7 cellular contexts compared by ENCODE assay signal in genomic region chr4:78951862-78952472, GRCh38. TPM values are rescaled to one million over a fixed set of nuclear protein-coding genes. Genes with fewer than 3 reads are reported as not detected.
A peak's percentile ranks its signal among the peaks of the same experiment; 100 is the strongest.
DNase-seq lines count a peak whose midpoint lies in the region; ATAC-seq, FAIRE-seq and TF ChIP-seq lines count a peak whose summit lies in the region.

No MANE protein-coding gene starts in this region.

- no peak for TF ChIP-seq POLR2A in thyroid gland (IDR thresholded peaks at IDR 0.05)

- H3K9me1 ChIP-seq in keratinocyte (ENCODE audit: control insufficient read depth, extremely low read depth, insufficient read depth, low read length): no peaks in the 10 kb centered on the region

- H3K4me3 ChIP-seq in PC-9: no peak overlapping the region
- no peak overlapping the region for H3K4me3 ChIP-seq in keratinocyte (ENCODE audit: control insufficient read depth in 2 of 3, extremely low read depth in 1 of 3, insufficient read depth in 2 of 3, low read depth in 1 of 3, low read length in 3 of 3)
- H3K4me3 ChIP-seq in thyroid gland (replicated peaks in 1 of 3): no peak overlapping the region

- CTCF ChIA-PET in PC-9 (lab: Charles Lee): no interaction called here

- peak; percentile 91 for FAIRE-seq in keratinocyte (lab: Jason Lieb, UNC)

- H3K4me1 ChIP-seq in PC-9 (replicated peaks; ENCODE audit: insufficient read depth): no peaks in the 10 kb centered on the region
- H3K4me1 ChIP-seq in keratinocyte (ENCODE audit: control insufficient read depth, extremely low read depth, insufficient read depth, low read length): no peaks in the 10 kb centered on the region
- H3K4me1 ChIP-seq in thyroid gland: no peaks in the 10 kb centered on the region

- H2AFZ ChIP-seq in PC-9 (no peak overlapping the region), keratinocyte (ENCODE audit: control insufficient read depth, low read length) (no peak overlapping the region)

- 58 to 67% methylated on average over 3 of the region's 3 CpGs for WGBS in thyroid gland, 2 donors

- dilution Hi-C loops in keratinocyte (cut with MboI; ENCODE audit: extremely low pct_ligation_motif_present, low sequenced_read_pairs): no loop called here

- intact Hi-C loops in PC-9 (cut with micrococcal nuclease; ENCODE audit: unreplicated experiment) (loop anchor here (5.0 kb wide), 3 partner anchors 625 to 1385 kb away; partner anchors contain the start of gene CFAP299), thyroid gland (cut with DNase I) (loop anchor here (10.0 kb wide), 1 partner anchor 1263 kb away; no protein-coding TSS in a partner anchor)

- H3K9me3 ChIP-seq in PC-9 (ENCODE audit: insufficient read depth, low read depth) (no peaks in the 10 kb centered on the region), keratinocyte (ENCODE audit: control insufficient read depth, low read depth, low read length) (no peaks in the 10 kb centered on the region), thyroid gland (no peaks in the 10 kb centered on the region)

- no peaks in the 10 kb centered on the region for H3K27me3 ChIP-seq in PC-9 (ENCODE audit: insufficient read depth, low read depth)
- H3K27me3 ChIP-seq in keratinocyte (ENCODE audit: control insufficient read depth, extremely low read depth, insufficient read depth, low read length): no peaks in the 10 kb centered on the region
- H3K27me3 ChIP-seq in thyroid gland: no peaks in the 10 kb centered on the region

- TF ChIP-seq CTCF in PC-9 (conservative IDR thresholded peaks at IDR 0.05) (peak; percentile 77), keratinocyte (optimal IDR thresholded peaks at IDR 0.05 in 1 of 3, IDR thresholded peaks at IDR 0.05 in 1 of 3, conservative IDR thresholded peaks at IDR 0.05 in 1 of 3; ENCODE audit: extremely low read depth in 1 of 3, insufficient read depth in 2 of 3, low read length in 3 of 3) (peak; percentile 37 to 68 (median 67)), thyroid gland (IDR thresholded peaks at IDR 0.05) (peak; percentile 55 to 69 (median 64))

- no TSS peak for BruUV-seq in PC-9 (replicated peaks; lab: Mats Ljungman, UMichigan)

- H4K20me1 ChIP-seq in PC-9 (ENCODE audit: insufficient read depth): no peaks in the 10 kb centered on the region
- H4K20me1 ChIP-seq in keratinocyte (ENCODE audit: control insufficient read depth, extremely low read depth, insufficient read depth, low read length): no peaks in the 10 kb centered on the region

- H3K27ac ChIP-seq in PC-9: no peak overlapping the region
- H3K27ac ChIP-seq in keratinocyte (ENCODE audit: control insufficient read depth, insufficient read depth, low read length): no peak overlapping the region
- H3K27ac ChIP-seq in thyroid gland: no peak overlapping the region

- no peaks in the 10 kb centered on the region for H3K36me3 ChIP-seq in PC-9 (ENCODE audit: low read depth)
- no peaks in the 10 kb centered on the region for H3K36me3 ChIP-seq in keratinocyte (ENCODE audit: control insufficient read depth in 2 of 2, extremely low read depth in 1 of 2, insufficient read depth in 2 of 2, low read length in 2 of 2)
- H3K36me3 ChIP-seq in thyroid gland: no peaks in the 10 kb centered on the region

- in situ Hi-C loops in T47D (cut with HindIII; ENCODE audit: low pct_unique_long_range_greater_than_20kb, low sequenced_read_pairs): no loop called here

- H3K4me2 ChIP-seq in PC-9: no peak overlapping the region
- no peak overlapping the region for H3K4me2 ChIP-seq in keratinocyte (ENCODE audit: control insufficient read depth, extremely low read depth, insufficient read depth, low read depth, low read length)

- POLR2A ChIA-PET in PC-9 (lab: Charles Lee; ENCODE audit: unreplicated experiment): interaction anchor here (0.5 kb wide), 1 partner anchor 13 kb away, joined by 3 read pairs; no protein-coding TSS in a partner anchor

- DNase-seq in EH (ENCODE audit: low read depth): peak; percentile 56
- no peak for DNase-seq in PC-9
- peak; percentile 8 to 64 for DNase-seq in T47D (ENCODE audit: low read depth in 1 of 2, low spot score in 1 of 2)
- DNase-seq in keratinocyte (ENCODE audit: low read depth, low spot score): no peak
- DNase-seq in thyroid gland: peak in 1 of 2 donors; percentile 16

- no peaks in the 10 kb centered on the region for H3K9me2 ChIP-seq in PC-9 (ENCODE audit: insufficient read depth)

- no peak overlapping the region for H3K9ac ChIP-seq in keratinocyte (ENCODE audit: control insufficient read depth, extremely low read depth, insufficient read depth, low read length)

- H3F3A ChIP-seq in PC-9 (ENCODE audit: insufficient read depth, low read depth): no peaks in the 10 kb centered on the region

- ATAC-seq in GM19438 (IDR thresholded peaks at IDR 0.05; ENCODE audit: low read depth, unreplicated experiment) (peak; percentile 73), HG03521 (IDR thresholded peaks at IDR 0.05; ENCODE audit: unreplicated experiment) (peak; percentile 69)

- H3K79me2 ChIP-seq in PC-9 (ENCODE audit: low read depth) (no peaks in the 10 kb centered on the region), keratinocyte (ENCODE audit: control insufficient read depth, insufficient read depth, low read length) (no peaks in the 10 kb centered on the region)

RNA-seq across cellular contexts. Expression of gene PAQR3, which starts 12.7 kb away (rescaled TPM):
- total RNA-seq in PC-9 (2021) (7.9 and 11.0 TPM in 2 replicates), thyroid gland (10 to 100 TPM; 12.5 to 18.8 (median 15.2) TPM)
- 18.5 to 31.0 TPM (median 23.4 TPM) in 3 replicates for polyA plus RNA-seq in keratinocyte
- 4.6 TPM for polyA plus RNA-seq in keratinocyte (2011; ENCODE audit: low read depth)
- 13.3 and 32.7 TPM in 2 replicates for polyA plus RNA-seq in keratinocyte (2011; cell fraction: cytosol; rRNA removed)
- 21.2 and 22.3 TPM in 2 replicates for polyA plus RNA-seq in keratinocyte (2011; cell fraction: nucleus; rRNA removed)
- 11.8 and 17.2 TPM in 2 replicates for polyA plus RNA-seq in keratinocyte (2012; ENCODE audit: low replicate concordance)
- 12.4 to 49.2 TPM (median 31.5 TPM) in 3 replicates for polyA minus RNA-seq in keratinocyte
- polyA minus RNA-seq in keratinocyte (2011; cell fraction: cytosol; rRNA and poly(A)+ RNA removed): 12.3 TPM
- polyA minus RNA-seq in keratinocyte (2011; cell fraction: nucleus; rRNA and poly(A)+ RNA removed): 10.8 and 18.5 TPM in 2 replicates

Comparison
In these comparisons a context has a peak if more than half of its experiments do, and no peak if none do; other contexts are left out.
1. DNase-seq: peak in EH (single experiment) and T47D (2 of 2); none in PC-9 (0 of 2) and keratinocyte (single experiment).
2. Peak in every context shown above with its lines, with median percentiles within 50 percentile points of each other: CTCF ChIP-seq.